Comparison of ENCODE assay signal across 8 cellular contexts in genomic region chr19:52535831-52536800, GRCh38. TPM values are rescaled to one million over a fixed set of nuclear protein-coding genes. Genes with fewer than 3 reads are reported as not detected.
A peak's percentile ranks its signal among the peaks of the same experiment; 100 is the strongest.
DNase-seq lines count a peak whose midpoint lies in the region; ATAC-seq and TF ChIP-seq lines count a peak whose summit lies in the region.

No MANE protein-coding gene starts in this region.

- peaks cover 0 to 20% of the 10 kb centered on the region in 2 experiments for H3K36me3 ChIP-seq in SK-N-SH (replicated peaks in 1 of 2; ENCODE audit: control insufficient read depth in 1 of 2, insufficient read depth in 2 of 2, low read length in 1 of 2)
- peaks cover 12% of the 10 kb centered on the region for H3K36me3 ChIP-seq in adipocyte (ENCODE audit: control insufficient read depth, insufficient read depth, low read length, severe bottlenecking)
- peaks cover 29% of the 10 kb centered on the region for H3K36me3 ChIP-seq in left ventricle myocardium inferior
- H3K36me3 ChIP-seq in psoas muscle (ENCODE audit: insufficient read depth in 1 of 2, low read depth in 1 of 2) = no peaks in the 10 kb centered on the region

- no peaks in the 10 kb centered on the region; a peak in 1 of 4 replicates for H3K4me1 ChIP-seq in SK-N-SH (ENCODE audit: control insufficient read depth in 1 of 2, insufficient read depth in 2 of 2, low read depth in 1 of 2, low read length in 1 of 2)
- peaks cover 5% of the 10 kb centered on the region for H3K4me1 ChIP-seq in adipocyte (ENCODE audit: control insufficient read depth, insufficient read depth, low read length)
- H3K4me1 ChIP-seq in left ventricle myocardium inferior = peaks cover 42% of the 10 kb centered on the region
- H3K4me1 ChIP-seq in psoas muscle = peaks cover 12% of the 10 kb centered on the region

- WGBS in SK-N-SH (ENCODE audit: low lambda C conversion rate) = 28% methylated on average over 59 of the region's 65 CpGs
- 2 to 8% (median 4%) methylated on average over 64 to 65 of the region's 65 CpGs for WGBS in psoas muscle, 3 donors

- H3K27ac ChIP-seq in SK-N-SH (ENCODE audit: low read depth in 2 of 2, low read length in 1 of 2) (peak overlapping the region in 1 of 2 experiments; percentile 69; a peak in 3 of 4 replicates), left ventricle myocardium inferior (replicated peaks) (peak overlapping the region; percentile 82), psoas muscle (peak overlapping the region; percentile 70)

- CTCF ChIA-PET in GM10248 (lab: Yijun Ruan, JAX) (no interaction called here), SK-N-SH (lab: Yijun Ruan, JAX) (no interaction called here)

- H3K9me3 Mint-ChIP-seq in type B pancreatic cell = no peaks in the 10 kb centered on the region

- peaks cover 8% of the 10 kb centered on the region for H3K4me1 Mint-ChIP-seq in type B pancreatic cell (ENCODE audit: unreplicated experiment)

- H2AFZ ChIP-seq in SK-N-SH (ENCODE audit: low read depth) = no peak overlapping the region

- DNase-seq in GM10248 (ENCODE audit: extremely low spot score) = peak; percentile 78
- DNase-seq in SK-N-SH = peak; percentile 84
- peak; percentile 93 for DNase-seq in adipocyte (ENCODE audit: low read depth)
- DNase-seq in left ventricle myocardium inferior = peak; percentile 94
- DNase-seq in psoas muscle = peak; percentile 91 to 93
- DNase-seq in type B pancreatic cell (ENCODE audit: extremely low spot score, unreplicated experiment) = peak; percentile 89
- DNase-seq in NCI-H1436 treated with DMSO at 0.1 percent for 48 hours (lab: John Stamatoyannopoulos, UW) = no peak

- H3K9ac ChIP-seq in SK-N-SH (peak overlapping the region; percentile 48; the same call in 1 of the 2 replicates), adipocyte (ENCODE audit: low read length) (peak overlapping the region; percentile 79)

- no peaks in the 10 kb centered on the region for H3K27me3 Mint-ChIP-seq in type B pancreatic cell

- no peaks in the 10 kb centered on the region for H3K9me3 ChIP-seq in SK-N-SH
- no peaks in the 10 kb centered on the region for H3K9me3 ChIP-seq in adipocyte (ENCODE audit: control insufficient read depth, low read length)
- no peaks in the 10 kb centered on the region for H3K9me3 ChIP-seq in left ventricle myocardium inferior (replicated peaks)
- no peaks in the 10 kb centered on the region for H3K9me3 ChIP-seq in psoas muscle

- H3K36me3 Mint-ChIP-seq in type B pancreatic cell = peaks cover 17% of the 10 kb centered on the region

- H3F3A ChIP-seq in SK-N-SH (replicated peaks; ENCODE audit: insufficient read depth) = no peaks in the 10 kb centered on the region

- TF ChIP-seq CTCF in GM10248 (IDR thresholded peaks at IDR 0.05; ENCODE audit: control extremely low read depth, extremely low read depth, low read depth, missing control alignments) (no peak), SK-N-SH (IDR thresholded peaks at IDR 0.05) (no peak), left ventricle myocardium inferior (IDR thresholded peaks at IDR 0.05; ENCODE audit: borderline replicate concordance) (peak; percentile 50), psoas muscle (IDR thresholded peaks at IDR 0.05) (no peak), type B pancreatic cell (conservative IDR thresholded peaks at IDR 0.05) (peak; percentile 28)

- H3K4me3 ChIP-seq in SK-N-SH (ENCODE audit: low read depth in 2 of 2, low read length in 1 of 2) (peak overlapping the region; percentile 52), adipocyte (ENCODE audit: low read length) (peak overlapping the region; percentile 86), left ventricle myocardium inferior (peak overlapping the region; percentile 71), psoas muscle (peak overlapping the region; percentile 62)

- intact Hi-C loops in left ventricle myocardium inferior (cut with micrococcal nuclease) = no loop called here
- intact Hi-C loops in psoas muscle (cut with DNase I) = loop anchor here in 1 of 2 donors (5.0 kb wide), 2 partner anchors 36 to 66 kb away; partner anchors contain the start of gene ZNF701

- H3K4me3 Mint-ChIP-seq in type B pancreatic cell = peak overlapping the region; percentile 93

- no peak for TF ChIP-seq RAD21 in SK-N-SH (IDR thresholded peaks at IDR 0.05; ENCODE audit: low read length)

- POLR2A ChIA-PET in GM10248 (lab: Yijun Ruan, JAX) = no interaction called here
- POLR2A ChIA-PET in SK-N-SH (lab: Yijun Ruan, JAX) = interaction anchor here (1.0 kb wide), 1 partner anchor 9 kb away, joined by 6 read pairs; no protein-coding TSS in a partner anchor

- TF ChIP-seq EP300 in SK-N-SH (IDR thresholded peaks at IDR 0.05; ENCODE audit: borderline replicate concordance in 1 of 2, low read depth in 1 of 2, low read length in 1 of 2) = no peak

- H3K27ac Mint-ChIP-seq in type B pancreatic cell = peak overlapping the region; percentile 89

- H4K20me1 ChIP-seq in SK-N-SH (ENCODE audit: insufficient read depth) = no peaks in the 10 kb centered on the region

- peaks cover 18% of the 10 kb centered on the region; the same call in 1 of the 2 replicates for H3K79me2 ChIP-seq in SK-N-SH (ENCODE audit: insufficient read depth)

- no peaks in the 10 kb centered on the region for H3K9me2 ChIP-seq in SK-N-SH

- peak overlapping the region; percentile 78 for H3K4me2 ChIP-seq in SK-N-SH

- ATAC-seq in HG02678 (IDR thresholded peaks at IDR 0.05; ENCODE audit: unreplicated experiment) = peak; percentile 88
- peak; percentile 90 to 93 (median 92) for ATAC-seq in psoas muscle

- H3K27me3 ChIP-seq in SK-N-SH (ENCODE audit: insufficient read depth) = no peaks in the 10 kb centered on the region
- H3K27me3 ChIP-seq in adipocyte (replicated peaks; ENCODE audit: control insufficient read depth, insufficient read depth, low read length) = no peaks in the 10 kb centered on the region
- no peaks in the 10 kb centered on the region for H3K27me3 ChIP-seq in left ventricle myocardium inferior (ENCODE audit: low read depth)
- no peaks in the 10 kb centered on the region for H3K27me3 ChIP-seq in psoas muscle (ENCODE audit: insufficient read depth in 3 of 3, low read length in 2 of 3)

TF ChIP-seq in SK-N-SH, 30 proteins besides CTCF, POLR2A, EP300 and RAD21 (continues in another document):
- TF ChIP-seq USF2 (IDR thresholded peaks at IDR 0.05; ENCODE audit: borderline replicate concordance, low read depth, low read length) (no peak), MEF2A (IDR thresholded peaks at IDR 0.05; ENCODE audit: borderline replicate concordance, low read depth) (no peak), GABPA (IDR thresholded peaks at IDR 0.05; ENCODE audit: low read depth) (peak; percentile 43; the same call in 1 of the 2 replicates), NFIC (IDR thresholded peaks at IDR 0.05; ENCODE audit: borderline replicate concordance) (no peak), MXI1 (IDR thresholded peaks at IDR 0.05; ENCODE audit: low read depth, low read length) (peak; percentile 80), FOXM1 (IDR thresholded peaks at IDR 0.05; ENCODE audit: low read depth) (no peak), REST (IDR thresholded peaks at IDR 0.05; ENCODE audit: low read depth, low read length) (no peak), YY1 (IDR thresholded peaks at IDR 0.05; ENCODE audit: low read depth) (no peak)

RNA-seq across cellular contexts. Expression of gene ZNF808, which starts 8.6 kb away (rescaled TPM):
- 3.3 and 4.4 TPM in 2 replicates for polyA plus RNA-seq in SK-N-SH (2012; rRNA removed)
- 3.6 and 4.0 TPM in 2 replicates for polyA plus RNA-seq in SK-N-SH (2012; cell fraction: cytosol; rRNA removed)
- polyA plus RNA-seq in SK-N-SH (2012; cell fraction: nucleus; rRNA removed) = 4.1 and 6.7 TPM in 2 replicates
- total RNA-seq in left ventricle myocardium inferior = 34.0 TPM
- 10 to 100 TPM in 2 of 4 donors, 1 to 10 TPM in 2; 7.5 to 12.6 (median 10.1) TPM for total RNA-seq in psoas muscle
- 1 to 10 TPM in 2 of 3 donors, under 1 TPM in 1; 0.83 to 8.4 (median 2.0) TPM for polyA plus RNA-seq in psoas muscle
- 37.4 and 52.6 TPM in 2 replicates for total RNA-seq in type B pancreatic cell (ENCODE audit: low replicate concordance)

RNA-seq across cellular contexts. Expression of gene ZNF701, which starts 34.0 kb away (rescaled TPM):
- polyA plus RNA-seq in SK-N-SH (2012; rRNA removed) = 3.8 and 7.4 TPM in 2 replicates
- polyA plus RNA-seq in SK-N-SH (2012; cell fraction: cytosol; rRNA removed) = 3.9 and 4.1 TPM in 2 replicates
- 6.6 and 11.9 TPM in 2 replicates for polyA plus RNA-seq in SK-N-SH (2012; cell fraction: nucleus; rRNA removed)
- total RNA-seq in left ventricle myocardium inferior = 18.4 TPM
- 10 to 100 TPM in 1 of 4 donors, 1 to 10 TPM in 3; 4.5 to 10.3 (median 7.9) TPM for total RNA-seq in psoas muscle
- polyA plus RNA-seq in psoas muscle = 10 to 100 TPM in 1 of 3 donors, 1 to 10 TPM in 2; 2.0 to 10.5 (median 3.6) TPM
- total RNA-seq in type B pancreatic cell (ENCODE audit: low replicate concordance) = 25.2 and 29.1 TPM in 2 replicates

Comparison
In these comparisons a context has a peak if more than half of its experiments do, and no peak if none do; other contexts are left out.
1. CTCF ChIP-seq: peak in left ventricle myocardium inferior (single experiment) and type B pancreatic cell (single experiment); none in GM10248 (single experiment), SK-N-SH (single experiment) and psoas muscle (single experiment).
2. Peak in every context shown above with its lines, with median percentiles within 50 percentile points of each other: H3K4me3 ChIP-seq.